1 cellular context compared by ENCODE assay signal in genomic region chr6:138773177-138774091, GRCh38.
TF ChIP-seq lines count a peak whose summit lies in the region.

TSS of gene CCDC28A (plus strand) at chr6:138773769. CDS start at chr6:138776121, 2,352 bp downstream.

TF ChIP-seq in HepG2, 621 proteins besides CTCF, POLR2A, EP300 and RAD21 (continued from another document and continues in another):
- peak; percentile 90 for TF ChIP-seq ZNF501 (CRISPR knock-in tag; IDR thresholded peaks at IDR 0.05)
- TF ChIP-seq, protein P1, sequence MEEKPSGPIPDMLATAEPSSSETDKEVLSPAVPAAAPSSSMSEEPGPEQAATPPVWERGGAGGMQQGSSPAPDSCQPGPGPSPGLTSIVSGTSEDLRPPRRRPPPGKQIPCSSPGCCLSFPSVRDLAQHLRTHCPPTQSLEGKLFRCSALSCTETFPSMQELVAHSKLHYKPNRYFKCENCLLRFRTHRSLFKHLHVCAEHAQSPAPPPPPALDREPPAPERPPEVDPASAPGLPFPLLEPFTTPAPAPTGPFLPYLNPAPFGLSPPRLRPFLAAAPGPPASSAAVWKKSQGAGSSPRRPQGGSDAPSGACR (CRISPR knock-in tag; IDR thresholded peaks at IDR 0.05) = peak; percentile 63; the same call in 1 of the 2 replicates
- TF ChIP-seq, protein P2, sequence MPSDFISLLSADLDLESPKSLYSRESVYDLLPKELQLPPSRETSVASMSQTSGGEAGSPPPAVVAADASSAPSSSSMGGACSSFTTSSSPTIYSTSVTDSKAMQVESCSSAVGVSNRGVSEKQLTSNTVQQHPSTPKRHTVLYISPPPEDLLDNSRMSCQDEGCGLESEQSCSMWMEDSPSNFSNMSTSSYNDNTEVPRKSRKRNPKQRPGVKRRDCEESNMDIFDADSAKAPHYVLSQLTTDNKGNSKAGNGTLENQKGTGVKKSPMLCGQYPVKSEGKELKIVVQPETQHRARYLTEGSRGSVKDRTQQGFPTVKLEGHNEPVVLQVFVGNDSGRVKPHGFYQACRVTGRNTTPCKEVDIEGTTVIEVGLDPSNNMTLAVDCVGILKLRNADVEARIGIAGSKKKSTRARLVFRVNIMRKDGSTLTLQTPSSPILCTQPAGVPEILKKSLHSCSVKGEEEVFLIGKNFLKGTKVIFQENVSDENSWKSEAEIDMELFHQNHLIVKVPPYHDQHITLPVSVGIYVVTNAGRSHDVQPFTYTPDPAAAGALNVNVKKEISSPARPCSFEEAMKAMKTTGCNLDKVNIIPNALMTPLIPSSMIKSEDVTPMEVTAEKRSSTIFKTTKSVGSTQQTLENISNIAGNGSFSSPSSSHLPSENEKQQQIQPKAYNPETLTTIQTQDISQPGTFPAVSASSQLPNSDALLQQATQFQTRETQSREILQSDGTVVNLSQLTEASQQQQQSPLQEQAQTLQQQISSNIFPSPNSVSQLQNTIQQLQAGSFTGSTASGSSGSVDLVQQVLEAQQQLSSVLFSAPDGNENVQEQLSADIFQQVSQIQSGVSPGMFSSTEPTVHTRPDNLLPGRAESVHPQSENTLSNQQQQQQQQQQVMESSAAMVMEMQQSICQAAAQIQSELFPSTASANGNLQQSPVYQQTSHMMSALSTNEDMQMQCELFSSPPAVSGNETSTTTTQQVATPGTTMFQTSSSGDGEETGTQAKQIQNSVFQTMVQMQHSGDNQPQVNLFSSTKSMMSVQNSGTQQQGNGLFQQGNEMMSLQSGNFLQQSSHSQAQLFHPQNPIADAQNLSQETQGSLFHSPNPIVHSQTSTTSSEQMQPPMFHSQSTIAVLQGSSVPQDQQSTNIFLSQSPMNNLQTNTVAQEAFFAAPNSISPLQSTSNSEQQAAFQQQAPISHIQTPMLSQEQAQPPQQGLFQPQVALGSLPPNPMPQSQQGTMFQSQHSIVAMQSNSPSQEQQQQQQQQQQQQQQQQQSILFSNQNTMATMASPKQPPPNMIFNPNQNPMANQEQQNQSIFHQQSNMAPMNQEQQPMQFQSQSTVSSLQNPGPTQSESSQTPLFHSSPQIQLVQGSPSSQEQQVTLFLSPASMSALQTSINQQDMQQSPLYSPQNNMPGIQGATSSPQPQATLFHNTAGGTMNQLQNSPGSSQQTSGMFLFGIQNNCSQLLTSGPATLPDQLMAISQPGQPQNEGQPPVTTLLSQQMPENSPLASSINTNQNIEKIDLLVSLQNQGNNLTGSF (CRISPR knock-in tag; IDR thresholded peaks at IDR 0.05) = 0 out of 2 replicates have a peak, but pooled peaks have one; percentile 87
- peak; percentile 98 for TF ChIP-seq CREM (IDR thresholded peaks at IDR 0.05)
- TF ChIP-seq CREM (CRISPR knock-in tag; IDR thresholded peaks at IDR 0.05) = no peak
- no peak; the same call in 1 of the 2 replicates for TF ChIP-seq ZNF749 (CRISPR knock-in tag; IDR thresholded peaks at IDR 0.05; ENCODE audit: borderline replicate concordance)
- TF ChIP-seq GTF2F1 (IDR thresholded peaks at IDR 0.05; ENCODE audit: low read length) = 0 out of 2 replicates have a peak, but pooled peaks have one; percentile 34
- TF ChIP-seq, protein P3, sequence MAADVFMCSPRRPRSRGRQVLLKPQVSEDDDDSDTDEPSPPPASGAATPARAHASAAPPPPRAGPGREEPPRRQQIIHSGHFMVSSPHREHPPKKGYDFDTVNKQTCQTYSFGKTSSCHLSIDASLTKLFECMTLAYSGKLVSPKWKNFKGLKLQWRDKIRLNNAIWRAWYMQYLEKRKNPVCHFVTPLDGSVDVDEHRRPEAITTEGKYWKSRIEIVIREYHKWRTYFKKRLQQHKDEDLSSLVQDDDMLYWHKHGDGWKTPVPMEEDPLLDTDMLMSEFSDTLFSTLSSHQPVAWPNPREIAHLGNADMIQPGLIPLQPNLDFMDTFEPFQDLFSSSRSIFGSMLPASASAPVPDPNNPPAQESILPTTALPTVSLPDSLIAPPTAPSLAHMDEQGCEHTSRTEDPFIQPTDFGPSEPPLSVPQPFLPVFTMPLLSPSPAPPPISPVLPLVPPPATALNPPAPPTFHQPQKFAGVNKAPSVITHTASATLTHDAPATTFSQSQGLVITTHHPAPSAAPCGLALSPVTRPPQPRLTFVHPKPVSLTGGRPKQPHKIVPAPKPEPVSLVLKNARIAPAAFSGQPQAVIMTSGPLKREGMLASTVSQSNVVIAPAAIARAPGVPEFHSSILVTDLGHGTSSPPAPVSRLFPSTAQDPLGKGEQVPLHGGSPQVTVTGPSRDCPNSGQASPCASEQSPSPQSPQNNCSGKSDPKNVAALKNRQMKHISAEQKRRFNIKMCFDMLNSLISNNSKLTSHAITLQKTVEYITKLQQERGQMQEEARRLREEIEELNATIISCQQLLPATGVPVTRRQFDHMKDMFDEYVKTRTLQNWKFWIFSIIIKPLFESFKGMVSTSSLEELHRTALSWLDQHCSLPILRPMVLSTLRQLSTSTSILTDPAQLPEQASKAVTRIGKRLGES (CRISPR knock-in tag; IDR thresholded peaks at IDR 0.05; ENCODE audit: borderline replicate concordance) = no peak
- TF ChIP-seq, protein P4, sequence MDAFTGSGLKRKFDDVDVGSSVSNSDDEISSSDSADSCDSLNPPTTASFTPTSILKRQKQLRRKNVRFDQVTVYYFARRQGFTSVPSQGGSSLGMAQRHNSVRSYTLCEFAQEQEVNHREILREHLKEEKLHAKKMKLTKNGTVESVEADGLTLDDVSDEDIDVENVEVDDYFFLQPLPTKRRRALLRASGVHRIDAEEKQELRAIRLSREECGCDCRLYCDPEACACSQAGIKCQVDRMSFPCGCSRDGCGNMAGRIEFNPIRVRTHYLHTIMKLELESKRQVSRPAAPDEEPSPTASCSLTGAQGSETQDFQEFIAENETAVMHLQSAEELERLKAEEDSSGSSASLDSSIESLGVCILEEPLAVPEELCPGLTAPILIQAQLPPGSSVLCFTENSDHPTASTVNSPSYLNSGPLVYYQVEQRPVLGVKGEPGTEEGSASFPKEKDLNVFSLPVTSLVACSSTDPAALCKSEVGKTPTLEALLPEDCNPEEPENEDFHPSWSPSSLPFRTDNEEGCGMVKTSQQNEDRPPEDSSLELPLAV (CRISPR knock-in tag; conservative IDR thresholded peaks at IDR 0.05; ENCODE audit: low read depth) = no peak
- peak; percentile 81; the same call in 1 of the 2 replicates for TF ChIP-seq ZNF383 (CRISPR knock-in tag; IDR thresholded peaks at IDR 0.05; ENCODE audit: borderline replicate concordance)
- TF ChIP-seq ZNF530 (CRISPR knock-in tag; IDR thresholded peaks at IDR 0.05; ENCODE audit: low read depth) = no peak
- TF ChIP-seq, protein P5, sequence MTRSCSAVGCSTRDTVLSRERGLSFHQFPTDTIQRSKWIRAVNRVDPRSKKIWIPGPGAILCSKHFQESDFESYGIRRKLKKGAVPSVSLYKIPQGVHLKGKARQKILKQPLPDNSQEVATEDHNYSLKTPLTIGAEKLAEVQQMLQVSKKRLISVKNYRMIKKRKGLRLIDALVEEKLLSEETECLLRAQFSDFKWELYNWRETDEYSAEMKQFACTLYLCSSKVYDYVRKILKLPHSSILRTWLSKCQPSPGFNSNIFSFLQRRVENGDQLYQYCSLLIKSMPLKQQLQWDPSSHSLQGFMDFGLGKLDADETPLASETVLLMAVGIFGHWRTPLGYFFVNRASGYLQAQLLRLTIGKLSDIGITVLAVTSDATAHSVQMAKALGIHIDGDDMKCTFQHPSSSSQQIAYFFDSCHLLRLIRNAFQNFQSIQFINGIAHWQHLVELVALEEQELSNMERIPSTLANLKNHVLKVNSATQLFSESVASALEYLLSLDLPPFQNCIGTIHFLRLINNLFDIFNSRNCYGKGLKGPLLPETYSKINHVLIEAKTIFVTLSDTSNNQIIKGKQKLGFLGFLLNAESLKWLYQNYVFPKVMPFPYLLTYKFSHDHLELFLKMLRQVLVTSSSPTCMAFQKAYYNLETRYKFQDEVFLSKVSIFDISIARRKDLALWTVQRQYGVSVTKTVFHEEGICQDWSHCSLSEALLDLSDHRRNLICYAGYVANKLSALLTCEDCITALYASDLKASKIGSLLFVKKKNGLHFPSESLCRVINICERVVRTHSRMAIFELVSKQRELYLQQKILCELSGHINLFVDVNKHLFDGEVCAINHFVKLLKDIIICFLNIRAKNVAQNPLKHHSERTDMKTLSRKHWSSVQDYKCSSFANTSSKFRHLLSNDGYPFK (CRISPR knock-in tag; IDR thresholded peaks at IDR 0.05; ENCODE audit: borderline replicate concordance) = peak; percentile 91; the same call in 1 of the 2 replicates
- TF ChIP-seq ZBTB14 (CRISPR knock-in tag; IDR thresholded peaks at IDR 0.05) = no peak
- TF ChIP-seq, protein P6, sequence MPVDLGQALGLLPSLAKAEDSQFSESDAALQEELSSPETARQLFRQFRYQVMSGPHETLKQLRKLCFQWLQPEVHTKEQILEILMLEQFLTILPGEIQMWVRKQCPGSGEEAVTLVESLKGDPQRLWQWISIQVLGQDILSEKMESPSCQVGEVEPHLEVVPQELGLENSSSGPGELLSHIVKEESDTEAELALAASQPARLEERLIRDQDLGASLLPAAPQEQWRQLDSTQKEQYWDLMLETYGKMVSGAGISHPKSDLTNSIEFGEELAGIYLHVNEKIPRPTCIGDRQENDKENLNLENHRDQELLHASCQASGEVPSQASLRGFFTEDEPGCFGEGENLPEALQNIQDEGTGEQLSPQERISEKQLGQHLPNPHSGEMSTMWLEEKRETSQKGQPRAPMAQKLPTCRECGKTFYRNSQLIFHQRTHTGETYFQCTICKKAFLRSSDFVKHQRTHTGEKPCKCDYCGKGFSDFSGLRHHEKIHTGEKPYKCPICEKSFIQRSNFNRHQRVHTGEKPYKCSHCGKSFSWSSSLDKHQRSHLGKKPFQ (CRISPR knock-in tag; IDR thresholded peaks at IDR 0.05; ENCODE audit: insufficient replicate concordance) = no peak
- no peak for TF ChIP-seq ZBTB3 (CRISPR knock-in tag; IDR thresholded peaks at IDR 0.05; ENCODE audit: borderline replicate concordance, low read depth)
- TF ChIP-seq ZNF333 (CRISPR knock-in tag; IDR thresholded peaks at IDR 0.05; ENCODE audit: borderline replicate concordance) = no peak
- TF ChIP-seq HOMEZ (CRISPR knock-in tag; IDR thresholded peaks at IDR 0.05; ENCODE audit: low read depth) = peak; percentile 19; the same call in 1 of the 2 replicates
- 0 out of 2 replicates have a peak, but pooled peaks have one; percentile 46 for TF ChIP-seq TBX3 (IDR thresholded peaks at IDR 0.05; ENCODE audit: borderline replicate concordance)
- TF ChIP-seq BORCS8-MEF2B (CRISPR knock-in tag; IDR thresholded peaks at IDR 0.05) = peak; percentile 48; the same call in 1 of the 2 replicates
- TF ChIP-seq TBL1XR1 (IDR thresholded peaks at IDR 0.05; ENCODE audit: borderline replicate concordance, low read length, partially characterized antibody) = peak; percentile 63
- TF ChIP-seq REL (CRISPR knock-in tag; conservative IDR thresholded peaks at IDR 0.05) = 0 out of 2 replicates have a peak, but pooled peaks have one; percentile 32
- peak; percentile 85 for TF ChIP-seq RFX1 (IDR thresholded peaks at IDR 0.05)
- peak; percentile 73; the same call in 1 of the 2 replicates for TF ChIP-seq BRCA1 (CRISPR knock-in tag; IDR thresholded peaks at IDR 0.05)
- peak; percentile 40; the same call in 1 of the 2 replicates for TF ChIP-seq YEATS2 (CRISPR knock-in tag; IDR thresholded peaks at IDR 0.05; ENCODE audit: borderline replicate concordance)
- TF ChIP-seq, protein P7, sequence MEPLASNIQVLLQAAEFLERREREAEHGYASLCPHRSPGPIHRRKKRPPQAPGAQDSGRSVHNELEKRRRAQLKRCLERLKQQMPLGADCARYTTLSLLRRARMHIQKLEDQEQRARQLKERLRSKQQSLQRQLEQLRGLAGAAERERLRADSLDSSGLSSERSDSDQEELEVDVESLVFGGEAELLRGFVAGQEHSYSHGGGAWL (CRISPR knock-in tag; IDR thresholded peaks at IDR 0.05) = peak; percentile 69
- peak; percentile 72 for TF ChIP-seq ATF2 (CRISPR knock-in tag; IDR thresholded peaks at IDR 0.05)
- peak; percentile 73; the same call in 1 of the 2 replicates for TF ChIP-seq ZNF761 (CRISPR knock-in tag; conservative IDR thresholded peaks at IDR 0.05)
- TF ChIP-seq ZNF34 (CRISPR knock-in tag; IDR thresholded peaks at IDR 0.05; ENCODE audit: borderline replicate concordance) = 0 out of 2 replicates have a peak, but pooled peaks have one; percentile 29
- TF ChIP-seq NKX3-1 (CRISPR knock-in tag; IDR thresholded peaks at IDR 0.05) = 0 out of 2 replicates have a peak, but pooled peaks have one; percentile 42
